ENCODE assay signal across 8 cellular contexts in genomic region chr17:69327060-69327831, GRCh38. TPM values are rescaled to one million over a fixed set of nuclear protein-coding genes. Genes with fewer than 3 reads are reported as not detected.
DNase-seq lines count a peak whose midpoint lies in the region; TF ChIP-seq lines count a peak whose summit lies in the region.

Gene ABCA5 (minus strand): TSS chr17:69327133. CDS start chr17:69314415, 12,718 bp downstream.

- WGBS in mesodermal cell (ENCODE audit: insufficient coverage in 2 of 2), 2 experiments: 8 to 11% methylated on average over 43 to 55 of the region's 74 CpGs

- peak; percentile 49 for DNase-seq in CMK (ENCODE audit: low read depth)
- DNase-seq in GM20000 (ENCODE audit: low spot score): peak; percentile 97
- DNase-seq in HS-5 (ENCODE audit: low read depth): peak; percentile 74
- peak; percentile 92 for DNase-seq in NOMO-1 treated with DMSO at 0.1 percent for 48 hours (lab: John Stamatoyannopoulos, UW; ENCODE audit: unreplicated experiment)
- peak; percentile 90 for DNase-seq in activated CD8-positive, alpha-beta memory T cell treated with anti-CD3 and anti-CD28 coated beads, Interleukin-2, amount 50 U/mL, for 4 hours
- peak; percentile 54 for DNase-seq in stimulated activated CD8-positive, alpha-beta memory T cell treated with anti-CD3 and anti-CD28 coated beads, Interleukin-15, amount 100 ng/mL, for 24 hours (ENCODE audit: low read depth)

- peak within 1 kb of the TSS; percentile 64 for H3K4me3 ChIP-seq in mesodermal cell (ENCODE audit: extremely low read depth, insufficient read depth, low read length, poor library complexity, severe bottlenecking)

- no peaks in the 10 kb centered on the region for H3K9me3 ChIP-seq in mesodermal cell (ENCODE audit: control insufficient read depth, low read length)

- no peaks in the 10 kb centered on the region for H3K36me3 ChIP-seq in mesodermal cell (ENCODE audit: control insufficient read depth, insufficient read depth, low read length)

- TF ChIP-seq CTCF in GM20000 (IDR thresholded peaks at IDR 0.05; ENCODE audit: extremely low read depth, missing control alignments): no peak

- in situ Hi-C loops in endometrial microvascular endothelial cells (cut with HindIII; ENCODE audit: inconsistent ontology term, low pct_unique_long_range_greater_than_20kb, low sequenced_read_pairs): no loop called here

- H3K27ac ChIP-seq in mesodermal cell (ENCODE audit: low read depth, low read length, severe bottlenecking): no peak within 1 kb of the TSS

- no peaks in the 10 kb centered on the region for H3K4me1 ChIP-seq in mesodermal cell (ENCODE audit: control insufficient read depth, insufficient read depth, low read length, poor library complexity, severe bottlenecking)

RNA-seq across cellular contexts. Expression of gene ABCA5, which starts in this region (rescaled TPM):
- 25.9 TPM for total RNA-seq in endometrial microvascular endothelial cells (ENCODE audit: inconsistent ontology term)
- polyA plus RNA-seq in mesodermal cell (2013, experiment 1 of 2): 3.3 TPM
- 5.2 TPM for polyA plus RNA-seq in mesodermal cell (2013, experiment 2 of 2)
